Comparison of ENCODE assay signal across 8 cellular contexts in genomic region chr18:36572135-36572856, GRCh38.
DNase-seq lines count a peak whose midpoint lies in the region; ATAC-seq and TF ChIP-seq lines count a peak whose summit lies in the region.

No MANE protein-coding gene starts in this region.

- 26 to 28% (median 27%) methylated on average over 10 of the region's 10 CpGs for WGBS in ovary, 3 donors

- H3K27me3 ChIP-seq in KMS-11 (ENCODE audit: insufficient read depth, low read depth) (no peaks in the 10 kb centered on the region), fibroblast of lung (ENCODE audit: control insufficient read depth, insufficient read depth, low read length) (no peaks in the 10 kb centered on the region), ovary (no peaks in the 10 kb centered on the region)

- H3K4me3 ChIP-seq in KMS-11 (IDR thresholded peaks at IDR 0.05; ENCODE audit: insufficient read depth, low read depth, low read length) (no peak overlapping the region), fibroblast of lung (replicated peaks in 1 of 4; ENCODE audit: control extremely low read depth in 1 of 4, insufficient read depth in 1 of 4, low read depth in 3 of 4, low read length in 4 of 4) (no peak overlapping the region), ovary (no peak overlapping the region)

- H3K4me1 Mint-ChIP-seq in activated CD4-positive, alpha-beta T cell treated with anti-CD3 and anti-CD28 coated beads, Interleukin-2, amount 10 ng/mL, durations not matched to agents 24 days and 14 days: no peaks in the 10 kb centered on the region

- TF ChIP-seq CTCF in KMS-11 (conservative IDR thresholded peaks at IDR 0.05; ENCODE audit: low read depth, low read length): peak; percentile 34; the same call in 1 of the 2 replicates
- peak; percentile 70 to 72 for TF ChIP-seq CTCF in fibroblast of lung (conservative IDR thresholded peaks at IDR 0.05 in 1 of 2, IDR thresholded peaks at IDR 0.05 in 1 of 2; ENCODE audit: low read depth in 1 of 2, low read length in 2 of 2)
- peak in 2 of 3 donors; percentile 27 to 38 for TF ChIP-seq CTCF in ovary (IDR thresholded peaks at IDR 0.05)

- H3K36me3 Mint-ChIP-seq in activated CD4-positive, alpha-beta T cell treated with anti-CD3 and anti-CD28 coated beads, Interleukin-2, amount 10 ng/mL, durations not matched to agents 24 days and 14 days (ENCODE audit: low read depth): no peaks in the 10 kb centered on the region

- TF ChIP-seq POLR2A in ovary (IDR thresholded peaks at IDR 0.05): no peak
- no peak for TF ChIP-seq POLR2A in GM18505 (IDR thresholded peaks at IDR 0.05; ENCODE audit: borderline replicate concordance, extremely low read depth, insufficient read depth, insufficient read length)

- H3K9me3 ChIP-seq in fibroblast of lung (ENCODE audit: control insufficient read depth, insufficient read depth, low read depth, low read length) (no peaks in the 10 kb centered on the region), ovary (no peaks in the 10 kb centered on the region)

- no peak overlapping the region for H3K9ac ChIP-seq in KMS-11
- no peak overlapping the region for H3K9ac ChIP-seq in fibroblast of lung (ENCODE audit: insufficient read depth, low read length)

- no peak for TF ChIP-seq EP300 in ovary (IDR thresholded peaks at IDR 0.05)

- H3K9me3 Mint-ChIP-seq in activated CD4-positive, alpha-beta T cell treated with anti-CD3 and anti-CD28 coated beads, Interleukin-2, amount 10 ng/mL, durations not matched to agents 24 days and 14 days: no peaks in the 10 kb centered on the region

- H2AFZ ChIP-seq in KMS-11 (ENCODE audit: low read depth): no peak overlapping the region
- H2AFZ ChIP-seq in fibroblast of lung (ENCODE audit: low read length): peak overlapping the region; percentile 44

- H3K4me1 ChIP-seq in KMS-11 (ENCODE audit: low read depth, poor library complexity, severe bottlenecking) (no peaks in the 10 kb centered on the region), fibroblast of lung (ENCODE audit: control insufficient read depth, extremely low read depth, insufficient read depth, low read length) (no peaks in the 10 kb centered on the region), ovary (ENCODE audit: insufficient read depth) (peaks cover 5% of the 10 kb centered on the region)

- H3K79me2 ChIP-seq in KMS-11 (ENCODE audit: insufficient read depth, low read depth): no peaks in the 10 kb centered on the region
- no peaks in the 10 kb centered on the region for H3K79me2 ChIP-seq in fibroblast of lung (ENCODE audit: control insufficient read depth, insufficient read depth, low read length)

- H3K27ac ChIP-seq in KMS-11 (no peak overlapping the region), fibroblast of lung (ENCODE audit: insufficient read depth, low read length) (no peak overlapping the region), ovary (no peak overlapping the region)

- H3K36me3 ChIP-seq in KMS-11 (ENCODE audit: insufficient read depth): no peaks in the 10 kb centered on the region
- H3K36me3 ChIP-seq in fibroblast of lung (ENCODE audit: control insufficient read depth, insufficient read depth, low read length): no peaks in the 10 kb centered on the region
- H3K36me3 ChIP-seq in ovary: no peaks in the 10 kb centered on the region

- H3K27me3 Mint-ChIP-seq in activated CD4-positive, alpha-beta T cell treated with anti-CD3 and anti-CD28 coated beads, Interleukin-2, amount 10 ng/mL, durations not matched to agents 24 days and 14 days: peaks cover 24% of the 10 kb centered on the region

- peak; percentile 72 for DNase-seq in activated CD4-positive, alpha-beta T cell treated with anti-CD3 and anti-CD28 coated beads, Interleukin-2, amount 10 ng/mL, durations not matched to agents 24 days and 14 days
- DNase-seq in activated CD4-positive, alpha-beta T cell treated with anti-CD3 and anti-CD28 coated beads, Interleukin-2, amount 50 U/mL, for 1 hour: no peak
- DNase-seq in SHP77 treated with DMSO at 0.1 percent for 48 hours (lab: John Stamatoyannopoulos, UW): peak; percentile 27
- DNase-seq in fibroblast of lung (ENCODE audit: low read depth in 2 of 2): peak; percentile 54 to 58
- peak; percentile 31 to 71 (median 60) for DNase-seq in ovary
- no peak for DNase-seq in T-helper 9 cell

- H3K4me3 Mint-ChIP-seq in activated CD4-positive, alpha-beta T cell treated with anti-CD3 and anti-CD28 coated beads, Interleukin-2, amount 10 ng/mL, durations not matched to agents 24 days and 14 days: no peak overlapping the region

- no peak overlapping the region for H3K27ac Mint-ChIP-seq in activated CD4-positive, alpha-beta T cell treated with anti-CD3 and anti-CD28 coated beads, Interleukin-2, amount 10 ng/mL, durations not matched to agents 24 days and 14 days

- no peak for ATAC-seq in GM18505 (IDR thresholded peaks at IDR 0.05; ENCODE audit: unreplicated experiment)

- H4K20me1 ChIP-seq in KMS-11 (ENCODE audit: insufficient read depth) (no peaks in the 10 kb centered on the region), fibroblast of lung (ENCODE audit: control insufficient read depth, extremely low read depth, insufficient read depth, low read length) (no peaks in the 10 kb centered on the region)

- H3K4me2 ChIP-seq in KMS-11: no peak overlapping the region
- H3K4me2 ChIP-seq in fibroblast of lung (ENCODE audit: extremely low read depth, insufficient read depth, low read length): no peak overlapping the region

- intact Hi-C loops in activated CD4-positive, alpha-beta T cell treated with anti-CD3 and anti-CD28 coated beads, Interleukin-2, amount 10 ng/mL, durations not matched to agents 24 days and 14 days (cut with micrococcal nuclease): loop anchor here (5.0 kb wide), 1 partner anchor 475 kb away; no protein-coding TSS in a partner anchor
- intact Hi-C loops in ovary (cut with DNase I): loop anchor here in 1 of 4 donors (2.0 kb wide), 1 partner anchor 275 kb away; the partner anchor contains the start of gene FHOD3

Comparison
In these comparisons a context has a peak if more than half of its experiments do, and no peak if none do; other contexts are left out.
1. DNase-seq: peak in activated CD4-positive, alpha-beta T cell treated with anti-CD3 and anti-CD28 coated beads, Interleukin-2, amount 10 ng/mL, durations not matched to agents 24 days and 14 days (single experiment), SHP77 treated with DMSO at 0.1 percent for 48 hours (single experiment), fibroblast of lung (2 of 2) and ovary (5 of 5); none in activated CD4-positive, alpha-beta T cell treated with anti-CD3 and anti-CD28 coated beads, Interleukin-2, amount 50 U/mL, for 1 hour (single experiment) and T-helper 9 cell (single experiment).
2. Peak in every context shown above with its lines, with median percentiles within 50 percentile points of each other: CTCF ChIP-seq.